12 cellular contexts compared by ENCODE assay signal in the genomic region with DNA sequence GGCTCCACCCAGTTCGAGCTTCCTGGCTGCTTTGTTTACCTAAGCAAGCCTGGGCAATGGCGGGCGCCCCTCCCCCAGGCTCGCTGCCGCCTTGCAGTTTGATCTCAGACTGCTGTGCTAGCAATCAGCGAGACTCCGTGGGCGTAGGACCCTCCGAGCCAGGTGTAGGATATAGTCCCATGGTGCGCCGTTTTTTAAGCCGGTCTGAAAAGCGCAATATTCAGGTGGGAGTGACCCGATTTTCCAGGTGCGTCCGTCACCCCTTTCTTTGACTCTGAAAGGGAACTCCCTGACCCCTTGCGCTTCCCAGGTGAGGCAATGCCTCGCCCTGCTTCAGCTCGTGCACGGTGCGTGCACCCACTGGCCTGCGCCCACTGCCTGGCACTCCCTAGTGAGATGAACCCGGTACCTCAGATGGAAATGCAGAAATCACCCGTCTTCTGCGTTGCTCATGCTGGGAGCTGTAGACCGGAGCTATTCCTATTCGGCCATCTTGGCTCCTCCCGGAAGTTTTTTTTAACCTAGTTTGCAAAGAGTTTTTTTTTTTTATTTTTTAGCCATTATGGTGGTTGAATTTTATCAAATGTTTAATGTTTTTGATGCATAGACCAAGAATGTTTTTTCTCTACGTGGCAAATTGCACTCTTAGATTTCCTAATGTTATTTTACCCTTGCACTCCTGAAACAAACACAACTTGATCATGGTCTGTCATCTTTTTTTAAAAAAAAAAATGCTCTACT. TPM values are rescaled to one million over a fixed set of nuclear protein-coding genes. Genes with fewer than 3 reads are reported as not detected.
DNase-seq lines count a peak whose midpoint lies in the region; ATAC-seq and TF ChIP-seq lines count a peak whose summit lies in the region.
"Not testable (repeated sequence)": the region's sequence is repeated elsewhere in the genome, so short reads cannot be mapped to it uniquely, and the experiment has no call there.
"Had no signal": no experiment of that assay in that cellular context is flagged by ENCODE, and none has a peak within 500 bp of the region (broad histone marks: within the 10 kb centered on the region; RNA-seq: fewer than 3 reads in every experiment).

No MANE protein-coding gene starts in this region.

- H3K36me3 Mint-ChIP-seq in GM23338 (ENCODE audit: low read depth) (peaks cover 48% of the 10 kb centered on the region), neural crest cell (ENCODE audit: low read depth) (peaks cover 35% of the 10 kb centered on the region)

- DNase-seq in GM23338 (ENCODE audit: low spot score); PC-3; colonic mucosa; neural crest cell (ENCODE audit: low read depth, low spot score): not testable (repeated sequence)
- peak; percentile 0 for DNase-seq in NCI-H1105 treated with DMSO at 0.1 percent for 48 hours (lab: John Stamatoyannopoulos, UW)

- ATAC-seq in GM23338, PC-3: not testable (repeated sequence)

- H3F3A ChIP-seq in GM23338 (replicated peaks; ENCODE audit: low read depth); PC-3 (ENCODE audit: low read length, unreplicated experiment): not testable (repeated sequence)

- not testable (repeated sequence) for TF ChIP-seq CTCF in GM23338 (conservative IDR thresholded peaks at IDR 0.05; ENCODE audit: low read depth in 2 of 2); PC-3 (conservative IDR thresholded peaks at IDR 0.05; ENCODE audit: low read depth, low read length); colonic mucosa (IDR thresholded peaks at IDR 0.05); neural crest cell (conservative IDR thresholded peaks at IDR 0.05)

- not testable (repeated sequence) for H2AFZ ChIP-seq in GM23338
- 0 out of 2 replicates have a peak overlapping the region, but pooled peaks have one; percentile 42 for H2AFZ ChIP-seq in PC-3 (ENCODE audit: low read length)

- H3K4me3 ChIP-seq in GM23338 (peak overlapping the region; percentile 41), colonic mucosa (peak overlapping the region; percentile 15), iPS-15b (ENCODE audit: low read depth, low read length) (peak overlapping the region; percentile 22), skin epidermis (peak overlapping the region in 4 of 7 experiments; percentile 7 to 30 (median 16))
- H3K4me3 ChIP-seq in PC-3 (ENCODE audit: low read length): not testable (repeated sequence)

- intact Hi-C loops in PC-3 (cut with micrococcal nuclease); colonic mucosa (cut with DNase I): not testable (repeated sequence)

- H3K27ac Mint-ChIP-seq in GM23338 (peak overlapping the region; percentile 95), neural crest cell (ENCODE audit: unreplicated experiment) (peak overlapping the region; percentile 71)

- H3K4me2 ChIP-seq in GM23338 (peak overlapping the region; percentile 69), PC-3 (ENCODE audit: low read length) (peak overlapping the region; percentile 48; the same call in 1 of the 2 replicates)

- TSS peak; percentile 10 for BruUV-seq in PC-3 (replicated peaks; lab: Mats Ljungman, UMichigan)

- POLR2A ChIA-PET in PC-3 (lab: Charles Lee; ENCODE audit: unreplicated experiment): interaction anchor here (0.6 kb wide), 1 partner anchor 219 kb away, joined by 4 read pairs; no protein-coding TSS in a partner anchor

- H3K27me3 Mint-ChIP-seq in GM23338 (ENCODE audit: insufficient read depth, low read depth, poor library complexity); neural crest cell (ENCODE audit: low read depth): not testable (repeated sequence)

- not testable (repeated sequence) for H3K9me3 ChIP-seq in PC-3 (ENCODE audit: low read length); colonic mucosa; iPS-15b (ENCODE audit: control insufficient read depth, insufficient read depth, low read length)

- not testable (repeated sequence) for H3K9me3 Mint-ChIP-seq in GM23338, neural crest cell

- H3K4me1 ChIP-seq in GM23338 (ENCODE audit: insufficient read depth); PC-3 (ENCODE audit: insufficient read depth, low read length); colonic mucosa; iPS-15b (ENCODE audit: control insufficient read depth, insufficient read depth, low read length): not testable (repeated sequence)

- H3K36me3 ChIP-seq in GM23338 (ENCODE audit: insufficient read depth) (peaks cover 21% of the 10 kb centered on the region; the same call in 1 of the 2 replicates), iPS-15b (ENCODE audit: control insufficient read depth, insufficient read depth, low read length) (peaks cover 15% of the 10 kb centered on the region)
- not testable (repeated sequence) for H3K36me3 ChIP-seq in PC-3 (ENCODE audit: low read depth, low read length); colonic mucosa

- H3K27ac ChIP-seq in GM23338 (ENCODE audit: low read depth): peak overlapping the region; percentile 77; the same call in 1 of the 2 replicates
- H3K27ac ChIP-seq in PC-3 (ENCODE audit: low read length); colonic mucosa: not testable (repeated sequence)
- peak overlapping the region in 2 of 21 experiments; percentile 35 to 52 for H3K27ac ChIP-seq in skin epidermis

- not testable (repeated sequence) for H3K9me2 ChIP-seq in GM23338 (ENCODE audit: insufficient read depth); PC-3 (replicated peaks; ENCODE audit: low read length)

- H3K9ac ChIP-seq in PC-3 (ENCODE audit: low read length); colonic mucosa (ENCODE audit: low read depth in 2 of 2, low read length in 2 of 2); iPS-15b (ENCODE audit: low read depth, low read length): not testable (repeated sequence)

- CTCF ChIA-PET in PC-3 (lab: Charles Lee): not testable (repeated sequence)

- not testable (repeated sequence) for H3K79me2 ChIP-seq in GM23338 (replicated peaks; ENCODE audit: insufficient read depth); PC-3 (ENCODE audit: low read length)

- H3K27me3 ChIP-seq in GM23338 (ENCODE audit: insufficient read depth); PC-3 (ENCODE audit: low read length); colonic mucosa; iPS-15b (ENCODE audit: control insufficient read depth, insufficient read depth, low read length): not testable (repeated sequence)

- peak overlapping the region; percentile 58; the same call in 2 of the 3 replicates for H3K4me3 Mint-ChIP-seq in GM23338
- H3K4me3 Mint-ChIP-seq in neural crest cell: peak overlapping the region; percentile 81

- H3K4me1 Mint-ChIP-seq in GM23338: peaks cover 11% of the 10 kb centered on the region
- H3K4me1 Mint-ChIP-seq in neural crest cell: not testable (repeated sequence)

- not testable (repeated sequence) for H4K20me1 ChIP-seq in GM23338 (replicated peaks; ENCODE audit: insufficient read depth); PC-3 (ENCODE audit: low read length)

RNA-seq across cellular contexts. Expression of gene STOML3, which starts 15.9 kb away (rescaled TPM):
- 0.16 TPM in 1 of 2 replicates, not detected in the other for total RNA-seq in GM23338 (2014; rRNA removed; shearing (Covaris generic))
- polyA plus RNA-seq in GM23338 (2016; fragmentation: Nextera tagmentation; extraction: Ambion mirVana): not detected in 2 replicates
- not detected in 2 replicates for total RNA-seq in PC-3 (2014; rRNA removed)
- not detected for total RNA-seq in colonic mucosa
- total RNA-seq in neural crest cell: not detected in 2 replicates
- total RNA-seq: A673; CD4-positive, alpha-beta memory T cell; K562; M059J; NCI-H460 had no signal
- polyA plus RNA-seq: CD4-positive, alpha-beta memory T cell had no signal

RNA-seq across cellular contexts. Expression of gene PROSER1, which starts 31.3 kb away (rescaled TPM):
- total RNA-seq in GM23338 (2014; rRNA removed; shearing (Covaris generic)): 116 and 141 TPM in 2 replicates
- polyA plus RNA-seq in GM23338 (2016; fragmentation: Nextera tagmentation; extraction: Ambion mirVana): 58.8 and 64.9 TPM in 2 replicates
- total RNA-seq in PC-3 (2014; rRNA removed): 6.6 and 14.6 TPM in 2 replicates
- 10 to 100 TPM; 45.6 to 45.8 TPM for total RNA-seq in colonic mucosa
- 67.3 and 67.4 TPM in 2 replicates for total RNA-seq in neural crest cell

RNA-seq across cellular contexts. Expression of gene NHLRC3, which starts 31.7 kb away (rescaled TPM):
- total RNA-seq in GM23338 (2014; rRNA removed; shearing (Covaris generic)): 14.6 and 15.6 TPM in 2 replicates
- 11.0 and 11.8 TPM in 2 replicates for polyA plus RNA-seq in GM23338 (2016; fragmentation: Nextera tagmentation; extraction: Ambion mirVana)
- 3.3 and 10.6 TPM in 2 replicates for total RNA-seq in PC-3 (2014; rRNA removed)
- 10 to 100 TPM; 18.4 to 23.8 TPM for total RNA-seq in colonic mucosa
- total RNA-seq in neural crest cell: 23.9 and 24.4 TPM in 2 replicates
